19 cellular contexts compared by ENCODE assay signal in the genomic region with DNA sequence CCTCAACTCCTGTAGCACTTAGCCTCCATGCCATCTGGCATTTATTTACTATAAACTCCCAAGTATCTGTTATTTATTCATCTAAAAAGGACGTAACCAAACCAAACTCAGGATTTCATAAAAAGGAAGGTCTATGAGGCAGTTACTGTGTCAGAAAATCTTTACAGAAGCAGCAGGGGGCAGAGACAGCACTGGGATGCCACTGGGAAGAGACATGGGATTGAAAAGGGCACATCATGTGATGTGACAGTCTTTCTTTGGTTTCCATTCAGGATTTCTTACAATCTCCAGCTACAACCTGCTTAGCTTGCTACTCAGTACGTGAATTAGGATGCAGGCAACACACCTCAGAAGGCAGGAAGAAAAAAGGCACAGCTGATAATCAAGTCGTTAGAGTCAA. TPM values are rescaled to one million over a fixed set of nuclear protein-coding genes. Genes with fewer than 3 reads are reported as not detected.
DNase-seq lines count a peak whose midpoint lies in the region; ATAC-seq and TF ChIP-seq lines count a peak whose summit lies in the region.
"Had no signal": no experiment of that assay in that cellular context is flagged by ENCODE, and none has a peak within 500 bp of the region (broad histone marks: within the 10 kb centered on the region; RNA-seq: fewer than 3 reads in every experiment).

No MANE protein-coding gene starts in this region.

- peak overlapping the region; percentile 23 to 62 (median 42) for H3K27ac ChIP-seq in gastrocnemius medialis
- H3K27ac ChIP-seq: sigmoid colon, thyroid gland had no signal

- in situ Hi-C loops in SK-MEL-5 (cut with HindIII; ENCODE audit: low pct_unique_long_range_greater_than_20kb, low sequenced_read_pairs): loop anchor here (25.0 kb wide), 1 partner anchor 243 kb away; no protein-coding TSS in a partner anchor
- in situ Hi-C loops in gastrocnemius medialis (cut with MboI; ENCODE audit: low sequenced_read_pairs in 4 of 4): loop anchor here in 1 of 4 donors (10.0 kb wide), 1 partner anchor 46 kb away; no protein-coding TSS in a partner anchor

- no peaks in the 10 kb centered on the region for H3K36me3 Mint-ChIP-seq in glutamatergic neuron (ENCODE audit: unreplicated experiment)

- peaks cover 7 to 15% of the 10 kb centered on the region in 2 donors for H3K4me1 ChIP-seq in gastrocnemius medialis
- H3K4me1 ChIP-seq: thyroid gland had no signal

- no peaks in the 10 kb centered on the region for H3K9me3 Mint-ChIP-seq in glutamatergic neuron (ENCODE audit: unreplicated experiment)
- H3K9me3 Mint-ChIP-seq: CD4-positive, alpha-beta memory T cell had no signal

- H3K27me3 Mint-ChIP-seq in glutamatergic neuron (ENCODE audit: unreplicated experiment): peaks cover 2% of the 10 kb centered on the region
- H3K27me3 Mint-ChIP-seq: activated CD8-positive, alpha-beta memory T cell treated with anti-CD3 and anti-CD28 coated beads, Interleukin-2, amount 10 ng/mL, durations not matched to agents 7 days and 5 days; CD4-positive, alpha-beta memory T cell had no signal

- intact Hi-C loops in gastrocnemius medialis (cut with DNase I; ENCODE audit: low total_unique reads): no loop called here

- no peak overlapping the region for H3K4me3 ChIP-seq in gastrocnemius medialis
- H3K4me3 ChIP-seq: GM12878, sigmoid colon, thyroid gland had no signal

- H3K36me3 ChIP-seq in gastrocnemius medialis: peaks cover 0 to 87% of the 10 kb centered on the region in 2 donors
- H3K36me3 ChIP-seq: thyroid gland had no signal

- H3K4me3 Mint-ChIP-seq in glutamatergic neuron (ENCODE audit: unreplicated experiment): no peak overlapping the region
- H3K4me3 Mint-ChIP-seq: activated CD8-positive, alpha-beta memory T cell treated with anti-CD3 and anti-CD28 coated beads, Interleukin-2, amount 10 ng/mL, durations not matched to agents 7 days and 5 days; CD4-positive, alpha-beta memory T cell had no signal

- H3K4me1 Mint-ChIP-seq in glutamatergic neuron (ENCODE audit: low read depth, unreplicated experiment): no peaks in the 10 kb centered on the region
- H3K4me1 Mint-ChIP-seq: activated CD8-positive, alpha-beta memory T cell treated with anti-CD3 and anti-CD28 coated beads, Interleukin-2, amount 10 ng/mL, durations not matched to agents 7 days and 5 days had no signal

- no peaks in the 10 kb centered on the region for H3K9me3 ChIP-seq in gastrocnemius medialis
- H3K9me3 ChIP-seq: sigmoid colon, thyroid gland had no signal

- no peak for TF ChIP-seq POLR2A in gastrocnemius medialis (IDR thresholded peaks at IDR 0.05)

- peak; percentile 24 for DNase-seq in NCI-H82 (lab: John Stamatoyannopoulos, UW)
- no peak for DNase-seq in NCI-H82 treated with DMSO at 0.1 percent for 48 hours (lab: John Stamatoyannopoulos, UW; ENCODE audit: unreplicated experiment)
- DNase-seq in SK-MEL-5 (ENCODE audit: low read depth, low spot score): peak; percentile 63
- DNase-seq in foreskin melanocyte: peak; percentile 45
- no peak for DNase-seq in gastrocnemius medialis
- DNase-seq in DMS53 treated with DMSO at 0.1 percent for 48 hours (lab: John Stamatoyannopoulos, UW; ENCODE audit: unreplicated experiment): no peak
- DNase-seq in NCI-H187 treated with DMSO at 0.1 percent for 48 hours (lab: John Stamatoyannopoulos, UW): no peak
- no peak for DNase-seq in glutamatergic neuron
- DNase-seq: activated CD8-positive, alpha-beta memory T cell treated with anti-CD3 and anti-CD28 coated beads, Interleukin-2, amount 10 ng/mL, durations not matched to agents 7 days and 5 days; activated naive CD4-positive, alpha-beta T cell; CD4-positive, alpha-beta memory T cell; effector memory CD4-positive, alpha-beta T cell; foreskin fibroblast; NCI-H1930; NCI-H526 treated with DMSO at 0.1 percent for 48 hours; sigmoid colon; stimulated activated CD4-positive, alpha-beta T cell treated with anti-CD3 and anti-CD28 coated beads, Interleukin-2, amount 100 ng/mL, for 48 hours; thyroid gland had no signal

- no peak for TF ChIP-seq CTCF in gastrocnemius medialis (IDR thresholded peaks at IDR 0.05 in 4 of 5, conservative IDR thresholded peaks at IDR 0.05 in 1 of 5)
- no peak for TF ChIP-seq CTCF in glutamatergic neuron (IDR thresholded peaks at IDR 0.05; ENCODE audit: partially characterized antibody, unreplicated experiment)

- H3K27me3 ChIP-seq in gastrocnemius medialis: no peaks in the 10 kb centered on the region
- H3K27me3 ChIP-seq: sigmoid colon, thyroid gland had no signal

- no peak overlapping the region for H3K27ac Mint-ChIP-seq in glutamatergic neuron (ENCODE audit: unreplicated experiment)
- H3K27ac Mint-ChIP-seq: activated CD8-positive, alpha-beta memory T cell treated with anti-CD3 and anti-CD28 coated beads, Interleukin-2, amount 10 ng/mL, durations not matched to agents 7 days and 5 days had no signal

- no peak for ATAC-seq in gastrocnemius medialis
- ATAC-seq: activated CD8-positive, alpha-beta memory T cell treated with anti-CD3 and anti-CD28 coated beads, Interleukin-2, amount 10 ng/mL, durations not matched to agents 7 days and 5 days; GM12878 had no signal

RNA-seq across cellular contexts. Expression of gene SPRTN, which starts 31.2 kb away (rescaled TPM):
- 11.0 and 11.5 TPM in 2 replicates for total RNA-seq in SK-MEL-5 (2014; rRNA removed; shearing (Covaris generic))
- polyA plus RNA-seq in SK-MEL-5 (2015; cell fraction: cytosol; rRNA removed): 9.6 and 11.8 TPM in 2 replicates
- polyA plus RNA-seq in SK-MEL-5 (2015; cell fraction: nucleus; rRNA removed): 19.2 and 21.1 TPM in 2 replicates
- 10 to 100 TPM in 3 of 4 donors, 1 to 10 TPM in 1; 8.7 to 15.1 (median 10.7) TPM for total RNA-seq in gastrocnemius medialis
- total RNA-seq in glutamatergic neuron (ENCODE audit: unreplicated experiment): 21.4 TPM

RNA-seq across cellular contexts. Expression of gene EXOC8, which starts 31.6 kb away (rescaled TPM):
- total RNA-seq in SK-MEL-5 (2014; rRNA removed; shearing (Covaris generic)): 11.5 and 13.1 TPM in 2 replicates
- 10.4 and 12.6 TPM in 2 replicates for polyA plus RNA-seq in SK-MEL-5 (2015; cell fraction: cytosol; rRNA removed)
- 18.4 and 19.2 TPM in 2 replicates for polyA plus RNA-seq in SK-MEL-5 (2015; cell fraction: nucleus; rRNA removed)
- total RNA-seq in gastrocnemius medialis (10 to 100 TPM; 25.4 to 50.9 (median 38.2) TPM), glutamatergic neuron (ENCODE audit: unreplicated experiment) (11.4 TPM)

RNA-seq across cellular contexts. Expression of gene EGLN1, which starts 52.8 kb away (rescaled TPM):
- total RNA-seq in SK-MEL-5 (2014; rRNA removed; shearing (Covaris generic)): 66.6 and 74.4 TPM in 2 replicates
- polyA plus RNA-seq in SK-MEL-5 (2015; cell fraction: cytosol; rRNA removed): 25.5 and 34.9 TPM in 2 replicates
- polyA plus RNA-seq in SK-MEL-5 (2015; cell fraction: nucleus; rRNA removed): 7.0 and 8.4 TPM in 2 replicates
- 100 to 1,000 TPM; 500 to 862 (median 706) TPM for total RNA-seq in gastrocnemius medialis
- total RNA-seq in glutamatergic neuron (ENCODE audit: unreplicated experiment): 12.3 TPM

Comparison
In these comparisons a context has a peak if more than half of its experiments do, and no peak if none do; other contexts are left out.
1. DNase-seq: peak in NCI-H82 (single experiment), SK-MEL-5 (single experiment) and foreskin melanocyte (single experiment); none in NCI-H82 treated with DMSO at 0.1 percent for 48 hours (single experiment), gastrocnemius medialis (0 of 2), DMS53 treated with DMSO at 0.1 percent for 48 hours (single experiment), NCI-H187 treated with DMSO at 0.1 percent for 48 hours (single experiment) and glutamatergic neuron (single experiment).